8 cellular contexts compared by ENCODE assay signal in the genomic region with DNA sequence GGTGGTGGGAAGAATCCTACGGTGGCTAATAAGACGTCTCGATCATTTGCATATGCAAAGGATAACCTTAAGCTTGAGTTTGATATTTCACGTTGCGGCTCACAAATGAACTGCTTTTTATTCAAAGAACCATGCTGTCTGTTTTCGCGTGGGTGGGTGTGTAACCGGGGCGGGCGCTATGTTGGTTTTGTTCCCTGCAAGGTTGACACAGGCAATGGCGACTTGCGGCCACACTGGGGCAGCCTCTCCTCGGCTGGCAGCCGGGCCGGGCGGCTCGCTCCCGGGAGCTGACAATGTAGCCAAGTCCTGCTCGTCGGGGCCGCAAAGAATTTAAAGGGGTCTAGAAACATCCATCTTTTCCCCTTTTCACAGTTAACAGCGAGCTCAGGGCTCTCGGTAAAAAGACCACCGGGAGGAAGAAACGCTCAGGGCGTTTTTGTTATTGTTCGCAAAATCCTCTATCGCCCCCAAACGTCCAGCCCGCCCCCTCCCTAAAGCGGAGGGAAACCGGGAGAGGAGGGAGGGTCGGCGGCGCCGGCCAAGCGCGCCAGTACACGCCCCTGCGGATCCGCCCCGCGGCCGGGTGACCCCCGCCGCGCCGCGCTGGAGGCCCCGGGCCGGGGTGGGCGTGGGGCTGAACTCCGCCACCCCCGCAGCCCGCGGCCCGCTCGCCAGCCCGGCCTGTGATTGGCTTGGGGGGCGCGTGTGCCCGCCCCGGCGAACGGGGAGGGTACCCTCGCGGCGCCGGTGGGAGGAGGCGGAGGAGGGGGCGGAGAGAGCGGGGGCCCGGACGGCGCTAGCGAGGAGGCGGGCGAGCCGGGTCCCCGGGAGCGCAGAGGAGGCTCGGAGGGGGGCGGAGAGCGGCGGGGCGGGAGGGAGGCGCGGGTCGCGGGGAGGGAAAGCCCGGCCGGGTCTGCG. TPM values are rescaled to one million over a fixed set of nuclear protein-coding genes. Genes with fewer than 3 reads are reported as not detected.
DNase-seq lines count a peak whose midpoint lies in the region; ATAC-seq, FAIRE-seq and TF ChIP-seq lines count a peak whose summit lies in the region.

Gene NEDD4L, plus strand, starts transcription at position 775 of the 918 bp plus-strand sequence. CDS start 435 bp downstream, outside the sequence.

- FAIRE-seq in urothelium cell line (lab: Jason Lieb, UNC): no peak

- peak within 1 kb of the TSS; percentile 70 for H3K27ac ChIP-seq in right cardiac atrium (ENCODE audit: low read length)

- TF ChIP-seq CTCF in GM13977 (IDR thresholded peaks at IDR 0.05; ENCODE audit: extremely low read depth, insufficient read depth, missing control alignments): peak; percentile 83

- peak; percentile 79 for ATAC-seq in HG02852 (IDR thresholded peaks at IDR 0.05; ENCODE audit: unreplicated experiment)
- peak; percentile 92 to 94 for ATAC-seq in right cardiac atrium

- H3K4me1 ChIP-seq in right cardiac atrium (ENCODE audit: control insufficient read depth, insufficient read depth, low read length): no peaks in the 10 kb centered on the region

- under 1% methylated on average over 93 of the region's 93 CpGs for WGBS in right cardiac atrium

- H3K9me3 ChIP-seq in right cardiac atrium (ENCODE audit: control insufficient read depth, low read length): no peaks in the 10 kb centered on the region

- intact Hi-C loops in right cardiac atrium (cut with DNase I): loop anchor here in 3 of 4 donors (2.0 to 10.0 kb wide), 3 partner anchors 79 to 281 kb away; no protein-coding TSS in a partner anchor

- in situ Hi-C loops in GM13977 (cut with MboI; ENCODE audit: low pct_unique_long_range_greater_than_20kb, low sequenced_read_pairs, unreplicated experiment): no loop called here

- DNase-seq in GM13977 (ENCODE audit: low spot score) (peak; percentile 86), NCI-H1417 treated with DMSO at 0.1 percent for 48 hours (lab: John Stamatoyannopoulos, UW) (peak; percentile 88), T-helper 2 cell (peak; percentile 26 to 79 (median 63)), anterior cingulate cortex (lab: John Stamatoyannopoulos, UW) (peak; percentile 17 to 89 (median 76)), right cardiac atrium (peak; percentile 85 to 93 (median 93)), putamen (ENCODE audit: low spot score) (peak; percentile 85), urothelium cell line (ENCODE audit: low spot score) (peak; percentile 84)

- H3K4me3 ChIP-seq in right cardiac atrium (ENCODE audit: low read length): peak within 1 kb of the TSS; percentile 92

- no peaks in the 10 kb centered on the region for H3K27me3 ChIP-seq in right cardiac atrium (ENCODE audit: control insufficient read depth, insufficient read depth)

RNA-seq across cellular contexts. Expression of gene NEDD4L, which starts in this region (rescaled TPM):
- 10 to 100 TPM; 72.6 to 87.5 (median 76.0) TPM for total RNA-seq in right cardiac atrium
- polyA plus RNA-seq in right cardiac atrium: 25.7 TPM

Comparison
In these comparisons a context has a peak if more than half of its experiments do, and no peak if none do; other contexts are left out.
1. Peak in every context shown above with its lines: DNase-seq, ATAC-seq, H3K4me3 ChIP-seq and H3K27ac ChIP-seq.